Comparison of ENCODE assay signal across 1 cellular context in genomic region chr7:93551063-93551895, GRCh38.
TF ChIP-seq lines count a peak whose summit lies in the region.

No MANE protein-coding gene starts in this region.

TF ChIP-seq in liver, 16 proteins besides CTCF, POLR2A, EP300 and RAD21 (continued from another document):
- no peak for TF ChIP-seq YY1 (IDR thresholded peaks at IDR 0.05)
- TF ChIP-seq RXRA (IDR thresholded peaks at IDR 0.05) = no peak
- no peak for TF ChIP-seq MAX (IDR thresholded peaks at IDR 0.05)
- TF ChIP-seq GABPA (IDR thresholded peaks at IDR 0.05 in 1 of 2, conservative IDR thresholded peaks at IDR 0.05 in 1 of 2) = no peak
- TF ChIP-seq FOXA2 (IDR thresholded peaks at IDR 0.05) = no peak
- no peak for TF ChIP-seq SP1 (IDR thresholded peaks at IDR 0.05)
- no peak for TF ChIP-seq ATF3 (IDR thresholded peaks at IDR 0.05)
- no peak for TF ChIP-seq NR2F2 (IDR thresholded peaks at IDR 0.05)
- TF ChIP-seq HNF4A (conservative IDR thresholded peaks at IDR 0.05) = no peak
- no peak for TF ChIP-seq TAF1 (conservative IDR thresholded peaks at IDR 0.05)
- TF ChIP-seq EGR1 (IDR thresholded peaks at IDR 0.05; ENCODE audit: low read depth in 2 of 2) = no peak
- TF ChIP-seq JUND (IDR thresholded peaks at IDR 0.05) = no peak
